In the genomic region with DNA sequence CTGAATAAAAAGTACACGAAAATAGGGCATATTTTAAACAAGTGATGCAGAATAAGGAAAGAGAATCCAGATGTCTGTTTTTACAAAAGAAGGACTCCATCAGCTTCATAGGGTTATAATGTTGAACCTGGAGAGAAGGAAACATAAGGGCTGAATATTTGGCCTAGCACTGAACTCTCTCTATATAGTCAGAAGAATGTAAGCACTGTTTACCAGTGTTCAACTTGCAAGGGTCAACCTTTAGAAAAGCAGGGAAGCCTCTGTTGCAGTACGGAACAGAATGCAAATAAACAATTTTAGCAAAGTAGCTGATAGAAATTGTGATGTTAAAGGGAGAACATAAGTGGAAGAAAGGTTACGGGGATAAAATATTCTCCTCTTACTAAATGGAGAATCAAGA, we compare ENCODE assay signal across 31 cellular contexts. TPM values are rescaled to one million over a fixed set of nuclear protein-coding genes. Genes with fewer than 3 reads are reported as not detected.
DNase-seq lines count a peak whose midpoint lies in the region; ATAC-seq and TF ChIP-seq lines count a peak whose summit lies in the region.
"Had no signal": no experiment of that assay in that cellular context is flagged by ENCODE, and none has a peak within 500 bp of the region (broad histone marks: within the 10 kb centered on the region; RNA-seq: fewer than 3 reads in every experiment).

No MANE protein-coding gene starts in this region.

- H3K4me3 Mint-ChIP-seq in T-helper 2 cell treated with Interferon-gamma antibody and Interleukin-4, amounts not matched to agents 5 μg/mL and 100 μg/mL, for 36 hours: peak overlapping the region; percentile 13
- peak overlapping the region; percentile 17 for H3K4me3 Mint-ChIP-seq in stimulated activated naive CD8-positive, alpha-beta T cell treated with anti-CD3 and anti-CD28 coated beads, Interleukin-15, Interleukin-2, amounts not matched to agents 100 ng/mL and 50 ng/mL, for 24 hours
- no peak overlapping the region for H3K4me3 Mint-ChIP-seq in stimulated activated naive CD8-positive, alpha-beta T cell treated with anti-CD3 and anti-CD28 coated beads, Interleukin-15, amount 100 ng/mL, for 72 hours
- no peak overlapping the region for H3K4me3 Mint-ChIP-seq in central memory CD8-positive, alpha-beta T cell
- H3K4me3 Mint-ChIP-seq in type B pancreatic cell: no peak overlapping the region
- H3K4me3 Mint-ChIP-seq in activated CD4-positive, alpha-beta memory T cell treated with anti-CD3 and anti-CD28 coated beads, Interleukin-2, amount 10 ng/mL, durations not matched to agents 7 days and 5 days: no peak overlapping the region
- H3K4me3 Mint-ChIP-seq: CD14-positive monocyte had no signal

- peaks cover 33% of the 10 kb centered on the region for H3K9me3 Mint-ChIP-seq in T-helper 2 cell treated with Interferon-gamma antibody and Interleukin-4, amounts not matched to agents 5 μg/mL and 100 μg/mL, for 36 hours
- peaks cover 22% of the 10 kb centered on the region for H3K9me3 Mint-ChIP-seq in stimulated activated naive CD8-positive, alpha-beta T cell treated with anti-CD3 and anti-CD28 coated beads, Interleukin-15, Interleukin-2, amounts not matched to agents 100 ng/mL and 50 ng/mL, for 24 hours
- H3K9me3 Mint-ChIP-seq in stimulated activated naive CD8-positive, alpha-beta T cell treated with anti-CD3 and anti-CD28 coated beads, Interleukin-15, amount 100 ng/mL, for 72 hours: peaks cover 18 to 27% of the 10 kb centered on the region in 2 donors
- peaks cover 8% of the 10 kb centered on the region for H3K9me3 Mint-ChIP-seq in central memory CD8-positive, alpha-beta T cell
- peaks cover 18% of the 10 kb centered on the region for H3K9me3 Mint-ChIP-seq in type B pancreatic cell
- H3K9me3 Mint-ChIP-seq in activated CD4-positive, alpha-beta memory T cell treated with anti-CD3 and anti-CD28 coated beads, Interleukin-2, amount 10 ng/mL, durations not matched to agents 7 days and 5 days: peaks cover 24% of the 10 kb centered on the region

- peaks cover 65% of the 10 kb centered on the region for H3K4me1 Mint-ChIP-seq in T-helper 2 cell treated with Interferon-gamma antibody and Interleukin-4, amounts not matched to agents 5 μg/mL and 100 μg/mL, for 36 hours (ENCODE audit: low read depth)
- H3K4me1 Mint-ChIP-seq in stimulated activated naive CD8-positive, alpha-beta T cell treated with anti-CD3 and anti-CD28 coated beads, Interleukin-15, Interleukin-2, amounts not matched to agents 100 ng/mL and 50 ng/mL, for 24 hours (ENCODE audit: low read depth): peaks cover 92% of the 10 kb centered on the region
- peaks cover 68% of the 10 kb centered on the region for H3K4me1 Mint-ChIP-seq in stimulated activated naive CD8-positive, alpha-beta T cell treated with anti-CD3 and anti-CD28 coated beads, Interleukin-15, amount 100 ng/mL, for 72 hours
- H3K4me1 Mint-ChIP-seq in central memory CD8-positive, alpha-beta T cell: peaks cover 52% of the 10 kb centered on the region
- no peaks in the 10 kb centered on the region for H3K4me1 Mint-ChIP-seq in type B pancreatic cell (ENCODE audit: unreplicated experiment)
- peaks cover 83% of the 10 kb centered on the region for H3K4me1 Mint-ChIP-seq in activated CD4-positive, alpha-beta memory T cell treated with anti-CD3 and anti-CD28 coated beads, Interleukin-2, amount 10 ng/mL, durations not matched to agents 7 days and 5 days

- peaks cover 72% of the 10 kb centered on the region for H3K36me3 Mint-ChIP-seq in T-helper 2 cell treated with Interferon-gamma antibody and Interleukin-4, amounts not matched to agents 5 μg/mL and 100 μg/mL, for 36 hours (ENCODE audit: low read depth)
- peaks cover 86% of the 10 kb centered on the region for H3K36me3 Mint-ChIP-seq in stimulated activated naive CD8-positive, alpha-beta T cell treated with anti-CD3 and anti-CD28 coated beads, Interleukin-15, Interleukin-2, amounts not matched to agents 100 ng/mL and 50 ng/mL, for 24 hours (ENCODE audit: low read depth)
- no peaks in the 10 kb centered on the region for H3K36me3 Mint-ChIP-seq in central memory CD8-positive, alpha-beta T cell (ENCODE audit: insufficient read depth)
- peaks cover 41% of the 10 kb centered on the region for H3K36me3 Mint-ChIP-seq in type B pancreatic cell
- H3K36me3 Mint-ChIP-seq in activated CD4-positive, alpha-beta memory T cell treated with anti-CD3 and anti-CD28 coated beads, Interleukin-2, amount 10 ng/mL, durations not matched to agents 7 days and 5 days (ENCODE audit: low read depth): peaks cover 82% of the 10 kb centered on the region

- no peak for ATAC-seq in stimulated activated naive CD8-positive, alpha-beta T cell treated with anti-CD3 and anti-CD28 coated beads, Interleukin-15, amount 100 ng/mL, for 72 hours
- ATAC-seq in central memory CD8-positive, alpha-beta T cell (replicated peaks; ENCODE audit: extremely low read depth, poor library complexity, severe bottlenecking): no peak
- ATAC-seq in GM19035 (IDR thresholded peaks at IDR 0.05; ENCODE audit: unreplicated experiment): no peak
- ATAC-seq: body of pancreas, foreskin keratinocyte, HCT116, heart right ventricle had no signal

- no peaks in the 10 kb centered on the region for H3K27me3 Mint-ChIP-seq in T-helper 2 cell treated with Interferon-gamma antibody and Interleukin-4, amounts not matched to agents 5 μg/mL and 100 μg/mL, for 36 hours (ENCODE audit: low read depth)
- H3K27me3 Mint-ChIP-seq in stimulated activated naive CD8-positive, alpha-beta T cell treated with anti-CD3 and anti-CD28 coated beads, Interleukin-15, Interleukin-2, amounts not matched to agents 100 ng/mL and 50 ng/mL, for 24 hours: no peaks in the 10 kb centered on the region
- H3K27me3 Mint-ChIP-seq in stimulated activated naive CD8-positive, alpha-beta T cell treated with anti-CD3 and anti-CD28 coated beads, Interleukin-15, amount 100 ng/mL, for 72 hours: no peaks in the 10 kb centered on the region
- no peaks in the 10 kb centered on the region for H3K27me3 Mint-ChIP-seq in central memory CD8-positive, alpha-beta T cell
- no peaks in the 10 kb centered on the region for H3K27me3 Mint-ChIP-seq in type B pancreatic cell
- no peaks in the 10 kb centered on the region for H3K27me3 Mint-ChIP-seq in activated CD4-positive, alpha-beta memory T cell treated with anti-CD3 and anti-CD28 coated beads, Interleukin-2, amount 10 ng/mL, durations not matched to agents 7 days and 5 days
- H3K27me3 Mint-ChIP-seq: naive B cell had no signal

- no peak for DNase-seq in T-helper 2 cell treated with Interferon-gamma antibody and Interleukin-4, amounts not matched to agents 5 μg/mL and 100 μg/mL, for 36 hours (ENCODE audit: low spot score)
- DNase-seq in T-helper 2 cell (no peak), type B pancreatic cell (ENCODE audit: extremely low spot score, unreplicated experiment) (no peak)
- no peak for DNase-seq in stimulated activated naive CD8-positive, alpha-beta T cell treated with anti-CD3 and anti-CD28 coated beads, Interleukin-15, amount 100 ng/mL, for 72 hours
- DNase-seq in central memory CD8-positive, alpha-beta T cell (ENCODE audit: low spot score in 2 of 2): no peak
- DNase-seq in activated CD4-positive, alpha-beta memory T cell treated with anti-CD3 and anti-CD28 coated beads, Interleukin-2, amount 10 ng/mL, durations not matched to agents 7 days and 5 days: no peak
- DNase-seq: 8988T; activated CD4-positive, alpha-beta T cell treated with anti-CD3 and anti-CD28 coated beads, Interleukin-2, amount 50 U/mL, for 48 hours; activated CD8-positive, alpha-beta memory T cell treated with anti-CD3 and anti-CD28 coated beads, Interleukin-2, amount 50 U/mL, for 48 hours; activated gamma-delta T cell; adrenal gland; body of pancreas; cerebellar nuclear complex; DMS79; foreskin keratinocyte; GF-D8; heart right ventricle; kidney; midbrain; naive B cell; NCI-H1092 treated with DMSO at 0.1 percent for 48 hours; NCI-H187; NCI-H82; occipital lobe; RPMI8226; stimulated activated naive CD4-positive, alpha-beta T cell treated with Interleukin-2 at 50 U/mL for 16 hours; uterus had no signal

- CTCF ChIA-PET in activated CD4-positive, alpha-beta memory T cell treated with anti-CD3 and anti-CD28 coated beads, Interleukin-2, amount 10 ng/mL, durations not matched to agents 7 days and 5 days (lab: Charles Lee): interaction anchor here (0.7 to 1.2 kb wide), 3 partner anchors 11 to 204 kb away, joined by 3 to 4 read pairs (median 3); no protein-coding TSS in a partner anchor

- H3K27ac Mint-ChIP-seq in T-helper 2 cell treated with Interferon-gamma antibody and Interleukin-4, amounts not matched to agents 5 μg/mL and 100 μg/mL, for 36 hours: no peak overlapping the region
- peak overlapping the region; percentile 71 for H3K27ac Mint-ChIP-seq in stimulated activated naive CD8-positive, alpha-beta T cell treated with anti-CD3 and anti-CD28 coated beads, Interleukin-15, Interleukin-2, amounts not matched to agents 100 ng/mL and 50 ng/mL, for 24 hours
- no peak overlapping the region for H3K27ac Mint-ChIP-seq in stimulated activated naive CD8-positive, alpha-beta T cell treated with anti-CD3 and anti-CD28 coated beads, Interleukin-15, amount 100 ng/mL, for 72 hours
- H3K27ac Mint-ChIP-seq in central memory CD8-positive, alpha-beta T cell (ENCODE audit: low read depth): peak overlapping the region; percentile 36
- H3K27ac Mint-ChIP-seq in type B pancreatic cell: peak overlapping the region; percentile 17
- H3K27ac Mint-ChIP-seq in activated CD4-positive, alpha-beta memory T cell treated with anti-CD3 and anti-CD28 coated beads, Interleukin-2, amount 10 ng/mL, durations not matched to agents 7 days and 5 days: no peak overlapping the region

- no peak for TF ChIP-seq CTCF in type B pancreatic cell (conservative IDR thresholded peaks at IDR 0.05)

- POLR2A ChIA-PET in activated CD4-positive, alpha-beta memory T cell treated with anti-CD3 and anti-CD28 coated beads, Interleukin-2, amount 10 ng/mL, durations not matched to agents 7 days and 5 days (lab: Charles Lee): interaction anchor here (0.9 to 1.6 kb wide), 3 partner anchors 11 to 54 kb away, joined by 3 to 19 read pairs (median 4); no protein-coding TSS in a partner anchor

RNA-seq across cellular contexts. Expression of a gene that starts 16.2 kb away (rescaled TPM):
- 51.9 and 68.5 TPM in 2 replicates for total RNA-seq in type B pancreatic cell (ENCODE audit: low replicate concordance)
- 100 to 1,000 TPM; 105 TPM for total RNA-seq in activated CD4-positive, alpha-beta memory T cell treated with anti-CD3 and anti-CD28 coated beads, Interleukin-2, amount 10 ng/mL, durations not matched to agents 7 days and 5 days

Comparison
In these comparisons a context has a peak if more than half of its experiments do, and no peak if none do; other contexts are left out.
1. H3K27ac Mint-ChIP-seq: peak in stimulated activated naive CD8-positive, alpha-beta T cell treated with anti-CD3 and anti-CD28 coated beads, Interleukin-15, Interleukin-2, amounts not matched to agents 100 ng/mL and 50 ng/mL, for 24 hours (single experiment), central memory CD8-positive, alpha-beta T cell (single experiment) and type B pancreatic cell (single experiment); none in T-helper 2 cell treated with Interferon-gamma antibody and Interleukin-4, amounts not matched to agents 5 μg/mL and 100 μg/mL, for 36 hours (single experiment), stimulated activated naive CD8-positive, alpha-beta T cell treated with anti-CD3 and anti-CD28 coated beads, Interleukin-15, amount 100 ng/mL, for 72 hours (0 of 2) and activated CD4-positive, alpha-beta memory T cell treated with anti-CD3 and anti-CD28 coated beads, Interleukin-2, amount 10 ng/mL, durations not matched to agents 7 days and 5 days (single experiment).
2. H3K4me3 Mint-ChIP-seq: peak in T-helper 2 cell treated with Interferon-gamma antibody and Interleukin-4, amounts not matched to agents 5 μg/mL and 100 μg/mL, for 36 hours (single experiment) and stimulated activated naive CD8-positive, alpha-beta T cell treated with anti-CD3 and anti-CD28 coated beads, Interleukin-15, Interleukin-2, amounts not matched to agents 100 ng/mL and 50 ng/mL, for 24 hours (single experiment); none in stimulated activated naive CD8-positive, alpha-beta T cell treated with anti-CD3 and anti-CD28 coated beads, Interleukin-15, amount 100 ng/mL, for 72 hours (0 of 2), central memory CD8-positive, alpha-beta T cell (single experiment), type B pancreatic cell (single experiment) and activated CD4-positive, alpha-beta memory T cell treated with anti-CD3 and anti-CD28 coated beads, Interleukin-2, amount 10 ng/mL, durations not matched to agents 7 days and 5 days (single experiment).